ENCODE assay signal across 10 cellular contexts in genomic region chr19:29259153-29259552, GRCh38. TPM values are rescaled to one million over a fixed set of nuclear protein-coding genes. Genes with fewer than 3 reads are reported as not detected.
A peak's percentile ranks its signal among the peaks of the same experiment; 100 is the strongest.
DNase-seq lines count a peak whose midpoint lies in the region; ATAC-seq and TF ChIP-seq lines count a peak whose summit lies in the region.
"Had no signal": no experiment of that assay in that cellular context is flagged by ENCODE, and none has a peak within 500 bp of the region (broad histone marks: within the 10 kb centered on the region; RNA-seq: fewer than 3 reads in every experiment).

No MANE protein-coding gene starts in this region.

- no peak overlapping the region for H3K27ac ChIP-seq in thyroid gland

- H3K27ac Mint-ChIP-seq in stimulated activated memory B cell treated with anti-CD40 and anti-IgM and Interleukin-4, amounts not matched to agents 10 μg/mL and 1 μg/mL and 100 μg/mL, for 72 hours = no peak overlapping the region

- no peaks in the 10 kb centered on the region for H3K4me1 ChIP-seq in thyroid gland

- no peak for ATAC-seq in stimulated activated memory B cell treated with anti-CD40 and anti-IgM and Interleukin-4, amounts not matched to agents 10 μg/mL and 1 μg/mL and 100 μg/mL, for 72 hours
- ATAC-seq in HG03469 (IDR thresholded peaks at IDR 0.05; ENCODE audit: unreplicated experiment) (no peak), GM18868 (IDR thresholded peaks at IDR 0.05; ENCODE audit: unreplicated experiment) (no peak)
- ATAC-seq: naive thymus-derived CD8-positive, alpha-beta T cell had no signal

- H3K4me1 Mint-ChIP-seq in stimulated activated memory B cell treated with anti-CD40 and anti-IgM and Interleukin-4, amounts not matched to agents 10 μg/mL and 1 μg/mL and 100 μg/mL, for 72 hours = peaks cover 6% of the 10 kb centered on the region

- no peaks in the 10 kb centered on the region for H3K9me3 ChIP-seq in thyroid gland

- no peaks in the 10 kb centered on the region for H3K36me3 ChIP-seq in thyroid gland

- intact Hi-C loops in thyroid gland (cut with DNase I) = no loop called here

- DNase-seq in DMS114 treated with DMSO at 0.1 percent for 48 hours (lab: John Stamatoyannopoulos, UW; ENCODE audit: unreplicated experiment) = peak; percentile 5
- DNase-seq in HFF-Myc (ENCODE audit: extremely low read depth, low read depth) = no peak
- DNase-seq in SK-N-DZ (ENCODE audit: low spot score) = peak; percentile 20
- peak; percentile 19 for DNase-seq in iPS-NIHi7 (ENCODE audit: extremely low spot score)
- DNase-seq in thyroid gland = no peak
- DNase-seq: GDM1; naive thymus-derived CD8-positive, alpha-beta T cell had no signal

- H3K4me3 ChIP-seq in HFF-Myc (replicated peaks; ENCODE audit: low read depth, low read length) (no peak overlapping the region), thyroid gland (replicated peaks in 1 of 3) (no peak overlapping the region)

- no peaks in the 10 kb centered on the region for H3K36me3 Mint-ChIP-seq in stimulated activated memory B cell treated with anti-CD40 and anti-IgM and Interleukin-4, amounts not matched to agents 10 μg/mL and 1 μg/mL and 100 μg/mL, for 72 hours
- H3K36me3 Mint-ChIP-seq: naive thymus-derived CD8-positive, alpha-beta T cell had no signal

- no peaks in the 10 kb centered on the region for H3K27me3 ChIP-seq in thyroid gland

- no peak for TF ChIP-seq POLR2A in thyroid gland (IDR thresholded peaks at IDR 0.05)

- TF ChIP-seq CTCF in HFF-Myc (IDR thresholded peaks at IDR 0.05; ENCODE audit: low read depth, low read length, missing control alignments) = peak; percentile 32
- TF ChIP-seq CTCF in thyroid gland (IDR thresholded peaks at IDR 0.05) = no peak

- H3K27me3 Mint-ChIP-seq in stimulated activated memory B cell treated with anti-CD40 and anti-IgM and Interleukin-4, amounts not matched to agents 10 μg/mL and 1 μg/mL and 100 μg/mL, for 72 hours = peaks cover 20% of the 10 kb centered on the region

- 70% methylated on average over 3 of the region's 3 CpGs for WGBS in thyroid gland, 2 donors

- no peaks in the 10 kb centered on the region for H3K9me3 Mint-ChIP-seq in stimulated activated memory B cell treated with anti-CD40 and anti-IgM and Interleukin-4, amounts not matched to agents 10 μg/mL and 1 μg/mL and 100 μg/mL, for 72 hours
- H3K9me3 Mint-ChIP-seq: naive thymus-derived CD8-positive, alpha-beta T cell had no signal

- no peak overlapping the region for H3K4me3 Mint-ChIP-seq in stimulated activated memory B cell treated with anti-CD40 and anti-IgM and Interleukin-4, amounts not matched to agents 10 μg/mL and 1 μg/mL and 100 μg/mL, for 72 hours
- H3K4me3 Mint-ChIP-seq: naive thymus-derived CD8-positive, alpha-beta T cell had no signal

RNA-seq across cellular contexts. Expression of gene UQCRFS1, which starts 46.2 kb away (rescaled TPM):
- polyA plus RNA-seq in SK-N-DZ (2014; cell fraction: cytosol; rRNA removed) = 34.6 and 38.6 TPM in 2 replicates
- polyA plus RNA-seq in SK-N-DZ (2014; cell fraction: nucleus; rRNA removed) = 18.5 and 19.9 TPM in 2 replicates
- 10 to 100 TPM; 19.9 to 49.0 (median 31.9) TPM for total RNA-seq in thyroid gland

Comparison
In these comparisons a context has a peak if more than half of its experiments do, and no peak if none do; other contexts are left out.
1. DNase-seq: peak in DMS114 treated with DMSO at 0.1 percent for 48 hours (single experiment), SK-N-DZ (single experiment) and iPS-NIHi7 (single experiment); none in HFF-Myc (single experiment) and thyroid gland (0 of 2).